ENCODE assay signal across 9 cellular contexts in genomic region chr2:185667452-185667851, GRCh38.
"Had no signal": no experiment of that assay in that cellular context is flagged by ENCODE, and none has a peak within 500 bp of the region (broad histone marks: within the 10 kb centered on the region; RNA-seq: fewer than 3 reads in every experiment).

No MANE protein-coding gene starts in this region.

- ATAC-seq: HCT116 had no signal

- H3K36me3 ChIP-seq: HAP-1 had no signal

- H2AFZ ChIP-seq: GM23248 had no signal

- H3K27ac ChIP-seq: GM23248, HL-60, KMS-11 had no signal

- H3K4me3 ChIP-seq: GM23248, HAP-1 had no signal

- H3K9ac ChIP-seq: GM23248, KMS-11 had no signal

- H3K9me3 ChIP-seq: HAP-1 had no signal

- DNase-seq: GM23248, GOT3, H7, IMR-90, KBM-7 had no signal

- H3K4me1 ChIP-seq: HAP-1 had no signal

- H3K4me2 ChIP-seq: KMS-11 had no signal
